ENCODE assay signal across 7 cellular contexts in the genomic region with DNA sequence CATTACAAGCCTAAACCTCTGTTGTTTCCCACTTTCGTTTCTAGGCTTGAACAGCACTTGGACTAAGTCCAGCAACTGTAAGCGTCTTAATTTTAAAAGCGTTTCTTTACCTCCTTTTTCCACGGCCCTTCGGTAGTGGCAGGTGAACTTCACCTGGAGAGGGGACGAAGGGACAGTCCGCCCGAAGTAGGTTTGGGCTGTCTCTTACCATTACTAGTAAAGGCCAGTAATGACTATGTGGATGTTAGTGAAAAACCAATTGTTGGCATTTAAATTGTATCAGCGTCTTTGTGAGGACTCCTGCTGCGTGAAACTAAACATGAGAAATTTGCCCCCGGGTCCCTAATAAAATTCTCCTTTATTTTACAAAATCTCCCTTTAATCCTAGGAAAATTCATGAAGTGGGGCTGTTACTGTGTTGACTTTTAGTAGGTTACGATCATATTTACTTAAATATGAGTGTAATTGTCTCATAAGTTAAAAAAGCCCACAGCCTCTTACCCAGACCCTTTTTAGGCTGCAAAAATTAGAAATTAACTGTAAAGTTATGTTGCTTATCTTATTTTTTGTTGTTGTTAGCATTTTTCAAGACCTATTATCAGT. TPM values are rescaled to one million over a fixed set of nuclear protein-coding genes. Genes with fewer than 3 reads are reported as not detected.
A peak's percentile ranks its signal among the peaks of the same experiment; 100 is the strongest.
DNase-seq lines count a peak whose midpoint lies in the region; ATAC-seq and TF ChIP-seq lines count a peak whose summit lies in the region.

No MANE protein-coding gene starts in this region.

- peak overlapping the region; percentile 92 to 94 for H3K27ac Mint-ChIP-seq in natural killer cell

- no peak for TF ChIP-seq CTCF in natural killer cell (IDR thresholded peaks at IDR 0.05)

- H3K4me3 Mint-ChIP-seq in natural killer cell = peak overlapping the region; percentile 94

- ATAC-seq in GM21723 (IDR thresholded peaks at IDR 0.05; ENCODE audit: unreplicated experiment) = peak; percentile 25
- ATAC-seq in natural killer cell = peak in 2 of 3 donors; percentile 17 to 22
- ATAC-seq in HG03520 (IDR thresholded peaks at IDR 0.05; ENCODE audit: unreplicated experiment) = no peak

- H3K9me3 Mint-ChIP-seq in natural killer cell = no peaks in the 10 kb centered on the region

- intact Hi-C loops in natural killer cell (cut with micrococcal nuclease) = loop anchor here (1.0 to 10.0 kb wide), 4 partner anchors 19 to 261 kb away; no protein-coding TSS in a partner anchor

- H3K27me3 Mint-ChIP-seq in natural killer cell (ENCODE audit: low read depth in 2 of 2) = no peaks in the 10 kb centered on the region

- peak overlapping the region; percentile 81 for H3K27ac ChIP-seq in epithelial cell of prostate

- peaks cover 47 to 51% of the 10 kb centered on the region in 2 donors for H3K4me1 Mint-ChIP-seq in natural killer cell

- no peaks in the 10 kb centered on the region for H3K36me3 Mint-ChIP-seq in natural killer cell

- no peak for DNase-seq in epithelial cell of prostate (ENCODE audit: low read depth, low spot score)
- no peak for DNase-seq in natural killer cell
- DNase-seq in NCI-H1417 treated with DMSO at 0.1 percent for 48 hours (lab: John Stamatoyannopoulos, UW) = no peak
- no peak for DNase-seq in NCI-H187 treated with DMSO at 0.1 percent for 48 hours (lab: John Stamatoyannopoulos, UW)

TF ChIP-seq in PFSK-1, 5 proteins besides CTCF, POLR2A, EP300 and RAD21:
- TF ChIP-seq POLR2AphosphoS5 (IDR thresholded peaks at IDR 0.05; ENCODE audit: low read depth, low read length) (no peak), SIN3A (IDR thresholded peaks at IDR 0.05; ENCODE audit: borderline replicate concordance, insufficient read depth, low read length) (peak; percentile 19; the same call in 1 of the 2 replicates)
TF ChIP-seq in PFSK-1: peak in this region for 1.

RNA-seq across cellular contexts. Expression of gene ITM2B, which starts 1.0 kb away (rescaled TPM):
- polyA plus RNA-seq in PFSK-1 (2012; ENCODE audit: insufficient read length, low read depth) = 29.1 TPM
- 100 to 1,000 TPM; 305 to 387 (median 309) TPM for total RNA-seq in natural killer cell
